ENCODE assay signal across 8 cellular contexts in the genomic region with DNA sequence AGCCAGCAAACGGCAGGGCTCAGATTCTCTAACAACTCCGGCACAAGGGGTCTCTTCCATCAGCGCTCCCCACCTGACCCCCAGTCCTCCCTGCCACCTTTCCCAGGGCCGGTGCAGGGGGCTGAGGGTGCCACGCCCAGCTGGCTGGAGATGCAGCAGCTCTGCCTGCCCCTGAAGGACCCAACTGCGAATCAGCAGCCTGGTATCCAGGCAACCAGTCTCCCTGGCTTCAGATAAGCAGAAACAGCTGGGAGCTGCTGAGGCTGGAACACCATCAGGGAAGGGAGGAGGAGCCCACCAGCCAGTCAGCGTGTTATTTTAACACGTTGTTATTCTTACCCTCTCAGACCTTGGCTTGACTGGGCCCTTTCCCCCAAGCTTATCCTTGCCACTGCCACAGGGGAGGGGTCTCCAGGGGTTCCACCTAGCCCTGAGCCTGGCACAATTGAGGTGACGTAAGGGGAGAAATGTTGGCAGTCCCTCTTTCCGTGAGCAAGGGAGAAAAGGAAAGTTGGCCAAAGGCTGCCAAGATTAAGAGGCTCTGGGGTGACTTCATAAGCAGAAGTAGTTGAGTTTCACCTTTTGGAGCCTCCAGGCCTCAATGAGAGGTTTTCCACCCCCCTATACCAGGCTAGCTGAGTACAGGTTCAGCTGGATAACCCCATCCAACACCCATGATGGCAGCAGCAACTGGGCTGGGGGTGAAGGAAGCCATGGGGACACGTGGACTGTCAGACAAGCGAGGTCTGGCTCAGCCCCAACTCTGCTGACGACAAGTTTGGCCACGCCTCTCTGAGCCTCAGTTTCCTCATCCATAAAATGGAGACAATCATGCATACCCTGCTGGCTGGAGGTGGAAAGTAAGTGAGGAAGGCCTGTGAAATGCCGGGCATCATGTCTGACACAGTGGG.
DNase-seq lines count a peak whose midpoint lies in the region; ATAC-seq and TF ChIP-seq lines count a peak whose summit lies in the region.

No MANE protein-coding gene starts in this region.

- ATAC-seq in GM19455 (IDR thresholded peaks at IDR 0.05; ENCODE audit: unreplicated experiment) = no peak

- 62% methylated on average over 15 of the region's 15 CpGs for WGBS in prostate gland

- H3K27ac ChIP-seq in fibroblast of lung (ENCODE audit: insufficient read depth, low read length) (peak overlapping the region; percentile 55), prostate gland (no peak overlapping the region)

- peak overlapping the region; percentile 55 for H3K4me2 ChIP-seq in fibroblast of lung (ENCODE audit: extremely low read depth, insufficient read depth, low read length)

- H3K9me3 ChIP-seq in fibroblast of lung (ENCODE audit: control insufficient read depth, insufficient read depth, low read depth, low read length) = no peaks in the 10 kb centered on the region
- H3K9me3 ChIP-seq in prostate gland = no peaks in the 10 kb centered on the region

- intact Hi-C loops in posterior cingulate gyrus (cut with DNase I) (no loop called here), prostate gland (cut with DNase I) (no loop called here)

- peak overlapping the region; percentile 42 for H3K9ac ChIP-seq in fibroblast of lung (ENCODE audit: insufficient read depth, low read length)

- TF ChIP-seq CTCF in fibroblast of lung (conservative IDR thresholded peaks at IDR 0.05 in 1 of 2, IDR thresholded peaks at IDR 0.05 in 1 of 2; ENCODE audit: low read depth in 1 of 2, low read length in 2 of 2) = no peak
- TF ChIP-seq CTCF in prostate gland (IDR thresholded peaks at IDR 0.05) = no peak

- TF ChIP-seq POLR2A in prostate gland (IDR thresholded peaks at IDR 0.05) = no peak

- DNase-seq in GM04503 (ENCODE audit: low read depth) (peak; percentile 81), NCI-H748 (lab: John Stamatoyannopoulos, UW; ENCODE audit: unreplicated experiment) (peak; percentile 98), fibroblast of lung (ENCODE audit: low read depth in 2 of 2) (peak; percentile 89 to 91), posterior cingulate gyrus (peak in 8 of 10 donors; percentile 53 to 95 (median 72)), SKM-1 (lab: John Stamatoyannopoulos, UW; ENCODE audit: unreplicated experiment) (no peak), prostate gland (ENCODE audit: low spot score) (no peak)
- DNase-seq in effector CD8-positive, alpha-beta T cell (lab: John Stamatoyannopoulos, UW) = no peak

- no peaks in the 10 kb centered on the region for H3K79me2 ChIP-seq in fibroblast of lung (ENCODE audit: control insufficient read depth, insufficient read depth, low read length)

- no peak overlapping the region for H2AFZ ChIP-seq in fibroblast of lung (ENCODE audit: low read length)

- H3K4me1 ChIP-seq in fibroblast of lung (ENCODE audit: control insufficient read depth, extremely low read depth, insufficient read depth, low read length) (peaks cover 17% of the 10 kb centered on the region), prostate gland (replicated peaks) (no peaks in the 10 kb centered on the region)

- H3K27me3 ChIP-seq in fibroblast of lung (ENCODE audit: control insufficient read depth, insufficient read depth, low read length) (no peaks in the 10 kb centered on the region), prostate gland (replicated peaks; ENCODE audit: insufficient read depth) (no peaks in the 10 kb centered on the region)

- H3K4me3 ChIP-seq in fibroblast of lung (replicated peaks in 1 of 4; ENCODE audit: control extremely low read depth in 1 of 4, insufficient read depth in 1 of 4, low read depth in 3 of 4, low read length in 4 of 4) (peak overlapping the region in 1 of 4 experiments; percentile 22), prostate gland (no peak overlapping the region)

- H3K36me3 ChIP-seq in fibroblast of lung (ENCODE audit: control insufficient read depth, insufficient read depth, low read length) = no peaks in the 10 kb centered on the region
- H3K36me3 ChIP-seq in prostate gland = no peaks in the 10 kb centered on the region

- no peaks in the 10 kb centered on the region for H4K20me1 ChIP-seq in fibroblast of lung (ENCODE audit: control insufficient read depth, extremely low read depth, insufficient read depth, low read length)

Comparison
In these comparisons a context has a peak if more than half of its experiments do, and no peak if none do; other contexts are left out.
1. DNase-seq: peak in GM04503 (single experiment), NCI-H748 (single experiment), fibroblast of lung (2 of 2) and posterior cingulate gyrus (8 of 10); none in effector CD8-positive, alpha-beta T cell (single experiment), SKM-1 (single experiment) and prostate gland (single experiment).